8 cellular contexts compared by ENCODE assay signal in the genomic region with DNA sequence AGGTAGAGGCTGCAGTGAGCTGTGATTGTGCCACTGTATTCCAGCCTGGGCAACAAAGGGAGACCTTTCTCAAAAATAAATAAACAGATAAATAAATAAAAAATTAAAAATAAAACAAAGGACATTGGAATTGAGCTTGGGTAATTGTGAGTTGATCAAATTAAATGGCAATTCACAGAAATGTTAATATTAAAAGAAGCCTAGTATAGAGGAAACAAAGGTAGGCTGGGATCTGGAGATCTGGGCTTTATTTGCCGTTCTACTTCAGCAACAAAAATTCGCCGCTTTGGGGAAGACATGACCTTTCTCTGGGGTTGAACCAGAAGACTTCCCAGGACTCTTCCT. TPM values are rescaled to one million over a fixed set of nuclear protein-coding genes. Genes with fewer than 3 reads are reported as not detected.
A peak's percentile ranks its signal among the peaks of the same experiment; 100 is the strongest.
DNase-seq lines count a peak whose midpoint lies in the region; ATAC-seq, FAIRE-seq and TF ChIP-seq lines count a peak whose summit lies in the region.

No MANE protein-coding gene starts in this region.

- intact Hi-C loops in HCT116 (cut with micrococcal nuclease), result no loop called here

- peak overlapping the region; percentile 98 for H3K27ac Mint-ChIP-seq in glutamatergic neuron (ENCODE audit: unreplicated experiment)

- H3K4me2 ChIP-seq in HCT116 (ENCODE audit: low read length), result peak overlapping the region; percentile 74

- H3K4me1 Mint-ChIP-seq in glutamatergic neuron (ENCODE audit: low read depth, unreplicated experiment), result peaks cover 8% of the 10 kb centered on the region

- peak overlapping the region; percentile 85 to 99 for H3K4me3 ChIP-seq in HCT116 (replicated peaks in 1 of 2; ENCODE audit: low read depth in 1 of 2, low read length in 2 of 2)
- peak overlapping the region; percentile 79 for H3K4me3 ChIP-seq in WI38 (ENCODE audit: low read depth, low read length)
- H3K4me3 ChIP-seq in small intestine (ENCODE audit: low read depth in 1 of 2, low read length in 2 of 2), result peak overlapping the region; percentile 80 to 83

- H3K9me3 Mint-ChIP-seq in glutamatergic neuron (ENCODE audit: unreplicated experiment), result no peaks in the 10 kb centered on the region

- no peaks in the 10 kb centered on the region for H3K36me3 Mint-ChIP-seq in glutamatergic neuron (ENCODE audit: unreplicated experiment)

- no peaks in the 10 kb centered on the region for H4K20me1 ChIP-seq in HCT116 (ENCODE audit: insufficient read depth)

- TF ChIP-seq CTCF in HCT116 (IDR thresholded peaks at IDR 0.05 in 2 of 3, conservative IDR thresholded peaks at IDR 0.05 in 1 of 3; ENCODE audit: borderline replicate concordance in 1 of 3, insufficient read depth in 1 of 3, low read depth in 2 of 3, low read length in 2 of 3) (no peak), WI38 (IDR thresholded peaks at IDR 0.05; ENCODE audit: low read depth, low read length) (no peak), glutamatergic neuron (IDR thresholded peaks at IDR 0.05; ENCODE audit: partially characterized antibody, unreplicated experiment) (no peak)

- RAD21 ChIA-PET in HCT116 (lab: Charles Lee; ENCODE audit: low non-redundant PET in 1 of 2, low total read pairs in 2 of 2, uncharacterized antibody in 2 of 2, unreplicated experiment in 2 of 2), result no interaction called here

- peaks cover 0 to 12% of the 10 kb centered on the region in 2 experiments; a peak in 3 of 4 replicates for H3K36me3 ChIP-seq in HCT116 (ENCODE audit: control insufficient read depth in 1 of 2, insufficient read depth in 2 of 2, low read length in 2 of 2)
- peaks cover 7% of the 10 kb centered on the region in 2 donors for H3K36me3 ChIP-seq in small intestine (ENCODE audit: control insufficient read depth in 2 of 2, insufficient read depth in 2 of 2, low read length in 2 of 2)

- H3K9me3 ChIP-seq in HCT116 (ENCODE audit: control insufficient read depth in 1 of 2, insufficient read depth in 1 of 2, low read depth in 1 of 2, low read length in 2 of 2) (no peaks in the 10 kb centered on the region), small intestine (ENCODE audit: control insufficient read depth, low read depth) (no peaks in the 10 kb centered on the region)

- peaks cover 8% of the 10 kb centered on the region for H3K27me3 Mint-ChIP-seq in glutamatergic neuron (ENCODE audit: unreplicated experiment)

- CTCF ChIA-PET in HCT116 (lab: Charles Lee), result interaction anchor here (0.6 to 3.6 kb wide), 2 partner anchors 9 to 177 kb away, joined by 3 to 24 read pairs; no protein-coding TSS in a partner anchor

- H3K9me2 ChIP-seq in HCT116 (ENCODE audit: insufficient read depth), result no peaks in the 10 kb centered on the region

- H3K4me1 ChIP-seq in HCT116 (ENCODE audit: control insufficient read depth in 1 of 2, insufficient read depth in 2 of 2, low read length in 2 of 2) (peaks cover 8 to 12% of the 10 kb centered on the region in 2 experiments; a peak in 2 of 4 replicates), small intestine (ENCODE audit: control insufficient read depth in 2 of 2, insufficient read depth in 1 of 2, low read depth in 1 of 2, low read length in 1 of 2) (peaks cover 3 to 5% of the 10 kb centered on the region in 2 donors)

- DNase-seq in HCT116 (ENCODE audit: low read depth, low spot score) (no peak), glutamatergic neuron (no peak), small intestine (no peak), iPS-NIHi7 (ENCODE audit: extremely low spot score) (no peak), glomerular visceral epithelial cell (ENCODE audit: extremely low spot score) (no peak), cerebellar cortex (ENCODE audit: low spot score) (no peak)
- no peak for DNase-seq in activated effector memory CD4-positive, alpha-beta T cell treated with anti-CD3 and anti-CD28 coated beads, Interleukin-2, amount 50 U/mL, for 16 hours

- no peak for FAIRE-seq in small intestine (lab: Jason Lieb, UNC)

- no peak for TF ChIP-seq RAD21 in HCT116 (IDR thresholded peaks at IDR 0.05; ENCODE audit: low read depth)

- H3K79me2 ChIP-seq in HCT116 (ENCODE audit: insufficient read depth, low read length), result peaks cover 19% of the 10 kb centered on the region

- ATAC-seq in HCT116, result 0 out of 2 replicates have a peak, but pooled peaks have one; percentile 18

- H3K9ac ChIP-seq in HCT116 (ENCODE audit: low read length), result peak overlapping the region; percentile 82

- POLR2A ChIA-PET in HCT116 (lab: Charles Lee), result interaction anchor here (0.6 to 1.6 kb wide), 4 partner anchors 9 to 195 kb away, joined by 3 to 5 read pairs (median 4); a partner anchor contains a TSS

- 0 to 2% (median 0%) methylated on average over 3 of the region's 3 CpGs for WGBS in small intestine, 3 donors

- TF ChIP-seq POLR2A in HCT116 (IDR thresholded peaks at IDR 0.05; ENCODE audit: borderline replicate concordance, extremely low read depth, insufficient read depth, insufficient read length), result no peak

- peak overlapping the region; percentile 100 for H3K4me3 Mint-ChIP-seq in glutamatergic neuron (ENCODE audit: unreplicated experiment)

- TSS peak; percentile 96 for BruUV-seq in HCT116 (replicated peaks; lab: Mats Ljungman, UMichigan)

- peak overlapping the region; percentile 29; the same call in 1 of the 2 replicates for H3K27ac ChIP-seq in HCT116 (ENCODE audit: low read depth, low read length)
- H3K27ac ChIP-seq in small intestine (ENCODE audit: low read depth in 1 of 2, low read length in 1 of 2), result peak overlapping the region in 1 of 2 donors; percentile 91

- H3K27me3 ChIP-seq in HCT116 (ENCODE audit: insufficient read depth, low read length) (no peaks in the 10 kb centered on the region), small intestine (ENCODE audit: control insufficient read depth in 2 of 2, insufficient read depth in 2 of 2, low read length in 2 of 2) (no peaks in the 10 kb centered on the region)

- H2AFZ ChIP-seq in HCT116 (ENCODE audit: low read depth, low read length, poor library complexity, severe bottlenecking), result peak overlapping the region; percentile 72

TF ChIP-seq in HCT116, 20 proteins besides CTCF, POLR2A, EP300 and RAD21:
- no peak for TF ChIP-seq ZNF274 (IDR thresholded peaks at IDR 0.05; ENCODE audit: low read depth, low read length)
- TF ChIP-seq, protein P1, sequence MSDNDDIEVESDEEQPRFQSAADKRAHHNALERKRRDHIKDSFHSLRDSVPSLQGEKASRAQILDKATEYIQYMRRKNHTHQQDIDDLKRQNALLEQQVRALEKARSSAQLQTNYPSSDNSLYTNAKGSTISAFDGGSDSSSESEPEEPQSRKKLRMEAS (IDR thresholded peaks at IDR 0.05), result no peak

RNA-seq across cellular contexts. Expression of a gene that starts 0.3 kb away (rescaled TPM):
- 57.0 TPM for total RNA-seq in HCT116 (2021; ENCODE audit: unreplicated experiment)
- 59.3 and 61.8 TPM in 2 replicates for polyA plus RNA-seq in HCT116 (2012)
- 84.3 TPM for total RNA-seq in glutamatergic neuron (ENCODE audit: unreplicated experiment)
- polyA plus RNA-seq in small intestine, result 100 to 1,000 TPM in 2 of 3 donors, 10 to 100 TPM in 1; 85.7 to 117 (median 102) TPM

RNA-seq across cellular contexts. Expression of a gene that starts 7.5 kb away (rescaled TPM):
- total RNA-seq in HCT116 (2021; ENCODE audit: unreplicated experiment) (4.5 TPM), glutamatergic neuron (ENCODE audit: unreplicated experiment) (2.7 TPM)
- 2.5 and 2.7 TPM in 2 replicates for polyA plus RNA-seq in HCT116 (2012)
- polyA plus RNA-seq in small intestine, result 1 to 10 TPM in 2 of 3 donors, under 1 TPM in 1; 0.67 to 1.6 (median 1.4) TPM

RNA-seq across cellular contexts. Expression of a gene that starts 11.9 kb away (rescaled TPM):
- total RNA-seq in HCT116 (2021; ENCODE audit: unreplicated experiment), result not detected
- not detected in 2 replicates for polyA plus RNA-seq in HCT116 (2012)
- total RNA-seq in glutamatergic neuron (ENCODE audit: unreplicated experiment), result 4.6 TPM
- 10 to 100 TPM in 1 of 3 donors, 1 to 10 TPM in 2; 1.1 to 48.2 (median 5.7) TPM for polyA plus RNA-seq in small intestine

RNA-seq across cellular contexts. Expression of a gene that starts 25.6 kb away (rescaled TPM):
- total RNA-seq in HCT116 (2021; ENCODE audit: unreplicated experiment) (37.1 TPM), glutamatergic neuron (ENCODE audit: unreplicated experiment) (56.7 TPM)
- 41.4 and 44.5 TPM in 2 replicates for polyA plus RNA-seq in HCT116 (2012)
- 100 to 1,000 TPM; 277 to 317 (median 315) TPM for polyA plus RNA-seq in small intestine

RNA-seq across cellular contexts. Expression of a gene that starts 25.7 kb away (rescaled TPM):
- not detected for total RNA-seq in HCT116 (2021; ENCODE audit: unreplicated experiment)
- polyA plus RNA-seq in HCT116 (2012), result 0.34 and 0.43 TPM in 2 replicates
- total RNA-seq in glutamatergic neuron (ENCODE audit: unreplicated experiment), result not detected
- under 1 TPM in 1 of 3 donors, not detected in 2; 0.52 TPM for polyA plus RNA-seq in small intestine
